Comparison of ENCODE assay signal across 8 cellular contexts in the genomic region with DNA sequence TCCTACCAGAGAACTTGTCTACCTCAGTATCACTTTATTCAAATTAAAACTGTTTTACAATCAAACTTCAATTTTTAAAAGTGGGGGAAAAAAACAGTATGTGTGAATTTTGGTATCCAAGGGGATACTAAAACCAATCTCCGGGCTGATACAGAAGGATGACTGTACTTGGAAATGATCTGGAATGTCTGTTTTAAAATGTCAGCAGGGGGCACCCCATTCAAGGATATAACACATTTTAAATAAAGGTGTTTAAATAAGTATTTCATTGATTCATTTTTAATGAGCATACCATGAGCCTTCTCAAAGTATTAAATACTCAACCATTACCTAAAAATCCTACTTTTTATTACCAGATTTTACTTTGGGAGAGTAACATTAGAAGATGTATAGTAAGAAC.
DNase-seq lines count a peak whose midpoint lies in the region; ATAC-seq and TF ChIP-seq lines count a peak whose summit lies in the region.

No MANE protein-coding gene starts in this region.

- H3K27ac Mint-ChIP-seq in naive thymus-derived CD4-positive, alpha-beta T cell = no peak overlapping the region

- WGBS in right cardiac atrium = 21% methylated on average over 1 of the region's 1 CpG

- no peak overlapping the region for H3K4me3 Mint-ChIP-seq in naive thymus-derived CD4-positive, alpha-beta T cell

- H3K27me3 ChIP-seq in dorsolateral prefrontal cortex (no peaks in the 10 kb centered on the region), right cardiac atrium (ENCODE audit: control insufficient read depth, insufficient read depth) (no peaks in the 10 kb centered on the region)
- no peaks in the 10 kb centered on the region for H3K27me3 ChIP-seq in naive thymus-derived CD4-positive, alpha-beta T cell (ENCODE audit: control insufficient read depth in 2 of 2, insufficient read depth in 2 of 2, low read length in 2 of 2)

- H3K9me3 Mint-ChIP-seq in naive thymus-derived CD4-positive, alpha-beta T cell = peaks cover 5 to 14% (median 8%) of the 10 kb centered on the region in 11 donors

- H3K27me3 Mint-ChIP-seq in naive thymus-derived CD4-positive, alpha-beta T cell = no peaks in the 10 kb centered on the region

- intact Hi-C loops in dorsolateral prefrontal cortex (cut with DNase I) (loop anchor here in 1 of 2 donors (2.0 to 10.0 kb wide), 4 partner anchors 71 to 551 kb away; partner anchors contain the start of gene ULK4), right cardiac atrium (cut with DNase I) (loop anchor here in 3 of 4 donors (2.0 to 10.0 kb wide), 4 partner anchors 205 to 651 kb away; no protein-coding TSS in a partner anchor)
- intact Hi-C loops in naive thymus-derived CD4-positive, alpha-beta T cell (cut with micrococcal nuclease) = loop anchor here (1.0 to 10.0 kb wide), 5 partner anchors 121 to 665 kb away; no protein-coding TSS in a partner anchor

- H3K4me1 Mint-ChIP-seq in naive thymus-derived CD4-positive, alpha-beta T cell = peaks cover 0 to 6% (median 0%) of the 10 kb centered on the region in 7 donors

- DNase-seq in EH (ENCODE audit: low read depth) = peak; percentile 63
- peak; percentile 20 to 56 for DNase-seq in NCI-H526 (lab: John Stamatoyannopoulos, UW)
- DNase-seq in dorsolateral prefrontal cortex = peak in 1 of 10 donors; percentile 22
- peak in 6 of 9 donors; percentile 9 to 34 (median 17) for DNase-seq in naive thymus-derived CD4-positive, alpha-beta T cell
- no peak for DNase-seq in right cardiac atrium

- H3K27ac ChIP-seq in 22Rv1 (no peak overlapping the region), dorsolateral prefrontal cortex (no peak overlapping the region), right cardiac atrium (ENCODE audit: low read length) (no peak overlapping the region)
- no peak overlapping the region for H3K27ac ChIP-seq in naive thymus-derived CD4-positive, alpha-beta T cell (ENCODE audit: low read depth, low read length)

- no peak overlapping the region for H3K4me3 ChIP-seq in dorsolateral prefrontal cortex
- no peak overlapping the region for H3K4me3 ChIP-seq in naive thymus-derived CD4-positive, alpha-beta T cell (ENCODE audit: low read length)
- no peak overlapping the region for H3K4me3 ChIP-seq in right cardiac atrium (ENCODE audit: low read length)

- peaks cover 5 to 59% (median 32%) of the 10 kb centered on the region in 5 donors for H3K36me3 Mint-ChIP-seq in naive thymus-derived CD4-positive, alpha-beta T cell

- CTCF ChIA-PET in naive thymus-derived CD4-positive, alpha-beta T cell (lab: Charles Lee) = interaction anchor here (1.0 to 2.5 kb wide), 3 partner anchors 205 to 208 kb away, joined by 3 to 15 read pairs (median 5); no protein-coding TSS in a partner anchor

- POLR2A ChIA-PET in naive thymus-derived CD4-positive, alpha-beta T cell (lab: Charles Lee) = no interaction called here

- H3K36me3 ChIP-seq in naive thymus-derived CD4-positive, alpha-beta T cell (ENCODE audit: control insufficient read depth in 2 of 3, insufficient read depth in 3 of 3, low read length in 3 of 3) = peaks cover 0 to 16% (median 0%) of the 10 kb centered on the region in 3 experiments

- TF ChIP-seq CTCF in 22Rv1 (IDR thresholded peaks at IDR 0.05) (peak; percentile 49), dorsolateral prefrontal cortex (IDR thresholded peaks at IDR 0.05 in 54 of 56, conservative IDR thresholded peaks at IDR 0.05 in 2 of 56; ENCODE audit: low read depth in 1 of 56, partially characterized antibody in 56 of 56) (peak; percentile 23 to 86 (median 59))

- H3K9me3 ChIP-seq in naive thymus-derived CD4-positive, alpha-beta T cell (ENCODE audit: control insufficient read depth in 2 of 3, low read length in 3 of 3) = peaks cover 0 to 6% (median 0%) of the 10 kb centered on the region in 3 experiments
- H3K9me3 ChIP-seq in right cardiac atrium (ENCODE audit: control insufficient read depth, low read length) = no peaks in the 10 kb centered on the region

- no peaks in the 10 kb centered on the region for H3K4me1 ChIP-seq in naive thymus-derived CD4-positive, alpha-beta T cell (ENCODE audit: control insufficient read depth in 2 of 2, insufficient read depth in 2 of 2, low read length in 2 of 2)
- H3K4me1 ChIP-seq in right cardiac atrium (ENCODE audit: control insufficient read depth, insufficient read depth, low read length) = peaks cover 3% of the 10 kb centered on the region

- ATAC-seq in naive thymus-derived CD4-positive, alpha-beta T cell = no peak
- ATAC-seq in GM18870 (IDR thresholded peaks at IDR 0.05; ENCODE audit: unreplicated experiment) (no peak), GM18868 (IDR thresholded peaks at IDR 0.05; ENCODE audit: unreplicated experiment) (no peak), right cardiac atrium (no peak)

Comparison
In these comparisons a context has a peak if more than half of its experiments do, and no peak if none do; other contexts are left out.
1. DNase-seq: peak in EH (single experiment), NCI-H526 (2 of 2) and naive thymus-derived CD4-positive, alpha-beta T cell (6 of 9); none in right cardiac atrium (0 of 3).